ENCODE assay signal across 1 cellular context in the genomic region with DNA sequence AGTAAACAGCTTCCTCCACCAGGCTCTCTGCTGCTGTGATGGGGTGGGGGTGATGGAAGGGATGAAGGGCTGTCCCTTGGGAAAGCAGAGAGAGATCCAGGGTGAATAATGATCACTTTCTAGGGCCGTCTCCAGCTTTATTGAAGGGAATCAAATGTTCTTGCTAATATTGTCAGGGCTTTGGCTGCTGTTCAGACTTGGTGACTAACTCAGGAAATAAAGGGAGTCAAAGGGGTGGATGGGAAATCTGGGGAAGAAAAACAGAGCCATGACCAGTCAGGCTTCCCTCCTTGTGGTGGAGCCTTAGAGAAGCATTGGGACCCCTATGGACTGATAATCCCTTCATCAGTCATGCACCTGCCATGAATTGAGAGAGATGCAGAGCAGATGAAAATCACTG.
TF ChIP-seq lines count a peak whose summit lies in the region.

No MANE protein-coding gene starts in this region.

TF ChIP-seq in GM23338, 12 proteins besides CTCF, POLR2A, EP300 and RAD21 (continued from another document):
- TF ChIP-seq ZNF462 (CRISPR knock-in tag; IDR thresholded peaks at IDR 0.05) (no peak), EZH2phosphoT487 (IDR thresholded peaks at IDR 0.05; ENCODE audit: unreplicated experiment) (no peak), POLR2AphosphoS5 (IDR thresholded peaks at IDR 0.05; ENCODE audit: low read depth) (no peak), CREB1 (CRISPR knock-in tag; IDR thresholded peaks at IDR 0.05; ENCODE audit: low read depth) (no peak), ZNF114 (CRISPR knock-in tag; IDR thresholded peaks at IDR 0.05) (no peak), NANOG (IDR thresholded peaks at IDR 0.05; ENCODE audit: borderline replicate concordance) (no peak), ETS1 (IDR thresholded peaks at IDR 0.05) (no peak)
- TF ChIP-seq, protein P1, sequence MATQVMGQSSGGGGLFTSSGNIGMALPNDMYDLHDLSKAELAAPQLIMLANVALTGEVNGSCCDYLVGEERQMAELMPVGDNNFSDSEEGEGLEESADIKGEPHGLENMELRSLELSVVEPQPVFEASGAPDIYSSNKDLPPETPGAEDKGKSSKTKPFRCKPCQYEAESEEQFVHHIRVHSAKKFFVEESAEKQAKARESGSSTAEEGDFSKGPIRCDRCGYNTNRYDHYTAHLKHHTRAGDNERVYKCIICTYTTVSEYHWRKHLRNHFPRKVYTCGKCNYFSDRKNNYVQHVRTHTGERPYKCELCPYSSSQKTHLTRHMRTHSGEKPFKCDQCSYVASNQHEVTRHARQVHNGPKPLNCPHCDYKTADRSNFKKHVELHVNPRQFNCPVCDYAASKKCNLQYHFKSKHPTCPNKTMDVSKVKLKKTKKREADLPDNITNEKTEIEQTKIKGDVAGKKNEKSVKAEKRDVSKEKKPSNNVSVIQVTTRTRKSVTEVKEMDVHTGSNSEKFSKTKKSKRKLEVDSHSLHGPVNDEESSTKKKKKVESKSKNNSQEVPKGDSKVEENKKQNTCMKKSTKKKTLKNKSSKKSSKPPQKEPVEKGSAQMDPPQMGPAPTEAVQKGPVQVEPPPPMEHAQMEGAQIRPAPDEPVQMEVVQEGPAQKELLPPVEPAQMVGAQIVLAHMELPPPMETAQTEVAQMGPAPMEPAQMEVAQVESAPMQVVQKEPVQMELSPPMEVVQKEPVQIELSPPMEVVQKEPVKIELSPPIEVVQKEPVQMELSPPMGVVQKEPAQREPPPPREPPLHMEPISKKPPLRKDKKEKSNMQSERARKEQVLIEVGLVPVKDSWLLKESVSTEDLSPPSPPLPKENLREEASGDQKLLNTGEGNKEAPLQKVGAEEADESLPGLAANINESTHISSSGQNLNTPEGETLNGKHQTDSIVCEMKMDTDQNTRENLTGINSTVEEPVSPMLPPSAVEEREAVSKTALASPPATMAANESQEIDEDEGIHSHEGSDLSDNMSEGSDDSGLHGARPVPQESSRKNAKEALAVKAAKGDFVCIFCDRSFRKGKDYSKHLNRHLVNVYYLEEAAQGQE (IDR thresholded peaks at IDR 0.05; ENCODE audit: unreplicated experiment): no peak
